Comparison of ENCODE assay signal across 1 cellular context in genomic region chr9:137610944-137611343, GRCh38.
TF ChIP-seq lines count a peak whose summit lies in the region.

No MANE protein-coding gene starts in this region.

TF ChIP-seq in WTC11, 78 proteins besides CTCF, POLR2A, EP300 and RAD21 (continued from another document):
- TF ChIP-seq ZNF512 (CRISPR knock-in tag; IDR thresholded peaks at IDR 0.05; ENCODE audit: borderline replicate concordance) (no peak), HMGXB4 (CRISPR knock-in tag; IDR thresholded peaks at IDR 0.05) (no peak), OVOL2 (CRISPR knock-in tag; IDR thresholded peaks at IDR 0.05; ENCODE audit: borderline replicate concordance) (no peak), TEAD1 (CRISPR knock-in tag; IDR thresholded peaks at IDR 0.05) (no peak)
